ENCODE assay signal across 3 cellular contexts in genomic region chr21:43782741-43783700, GRCh38.
TF ChIP-seq lines count a peak whose summit lies in the region.

No MANE protein-coding gene starts in this region.

TF ChIP-seq in A549, 52 proteins besides CTCF, POLR2A, EP300 and RAD21:
- TF ChIP-seq CEBPB (IDR thresholded peaks at IDR 0.05) (peak in 1 of 2 experiments; percentile 25; a peak in 1 of 4 replicates), BHLHE40 (IDR thresholded peaks at IDR 0.05; ENCODE audit: low read depth, low read length) (no peak), MAFK (IDR thresholded peaks at IDR 0.05; ENCODE audit: partially characterized antibody) (peak; percentile 2), FOSL2 (IDR thresholded peaks at IDR 0.05) (no peak), FOSL2 (CRISPR knock-in tag; IDR thresholded peaks at IDR 0.05) (0 out of 2 replicates have a peak, but pooled peaks have one; percentile 25)

TF ChIP-seq in HepG2, 621 proteins besides CTCF, POLR2A, EP300 and RAD21 (continues in another document):
- TF ChIP-seq, protein P1, sequence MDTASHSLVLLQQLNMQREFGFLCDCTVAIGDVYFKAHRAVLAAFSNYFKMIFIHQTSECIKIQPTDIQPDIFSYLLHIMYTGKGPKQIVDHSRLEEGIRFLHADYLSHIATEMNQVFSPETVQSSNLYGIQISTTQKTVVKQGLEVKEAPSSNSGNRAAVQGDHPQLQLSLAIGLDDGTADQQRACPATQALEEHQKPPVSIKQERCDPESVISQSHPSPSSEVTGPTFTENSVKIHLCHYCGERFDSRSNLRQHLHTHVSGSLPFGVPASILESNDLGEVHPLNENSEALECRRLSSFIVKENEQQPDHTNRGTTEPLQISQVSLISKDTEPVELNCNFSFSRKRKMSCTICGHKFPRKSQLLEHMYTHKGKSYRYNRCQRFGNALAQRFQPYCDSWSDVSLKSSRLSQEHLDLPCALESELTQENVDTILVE (CRISPR knock-in tag; IDR thresholded peaks at IDR 0.05): peak; percentile 91
- TF ChIP-seq MTF1 (CRISPR knock-in tag; IDR thresholded peaks at IDR 0.05) (no peak), KLF13 (CRISPR knock-in tag; IDR thresholded peaks at IDR 0.05) (no peak), RXRA (CRISPR knock-in tag; IDR thresholded peaks at IDR 0.05) (peak; percentile 89), ZNF160 (CRISPR knock-in tag; IDR thresholded peaks at IDR 0.05) (no peak), U2AF2 (IDR thresholded peaks at IDR 0.05; ENCODE audit: low read depth, low read length) (no peak), EED (CRISPR knock-in tag; IDR thresholded peaks at IDR 0.05) (no peak), RXRB (CRISPR knock-in tag; IDR thresholded peaks at IDR 0.05; ENCODE audit: borderline replicate concordance) (peak; percentile 87), ZNF44 (CRISPR knock-in tag; IDR thresholded peaks at IDR 0.05) (no peak), NKX3-1 (CRISPR knock-in tag; IDR thresholded peaks at IDR 0.05) (no peak), STAG1 (CRISPR knock-in tag; IDR thresholded peaks at IDR 0.05) (no peak)
- TF ChIP-seq, protein P2, sequence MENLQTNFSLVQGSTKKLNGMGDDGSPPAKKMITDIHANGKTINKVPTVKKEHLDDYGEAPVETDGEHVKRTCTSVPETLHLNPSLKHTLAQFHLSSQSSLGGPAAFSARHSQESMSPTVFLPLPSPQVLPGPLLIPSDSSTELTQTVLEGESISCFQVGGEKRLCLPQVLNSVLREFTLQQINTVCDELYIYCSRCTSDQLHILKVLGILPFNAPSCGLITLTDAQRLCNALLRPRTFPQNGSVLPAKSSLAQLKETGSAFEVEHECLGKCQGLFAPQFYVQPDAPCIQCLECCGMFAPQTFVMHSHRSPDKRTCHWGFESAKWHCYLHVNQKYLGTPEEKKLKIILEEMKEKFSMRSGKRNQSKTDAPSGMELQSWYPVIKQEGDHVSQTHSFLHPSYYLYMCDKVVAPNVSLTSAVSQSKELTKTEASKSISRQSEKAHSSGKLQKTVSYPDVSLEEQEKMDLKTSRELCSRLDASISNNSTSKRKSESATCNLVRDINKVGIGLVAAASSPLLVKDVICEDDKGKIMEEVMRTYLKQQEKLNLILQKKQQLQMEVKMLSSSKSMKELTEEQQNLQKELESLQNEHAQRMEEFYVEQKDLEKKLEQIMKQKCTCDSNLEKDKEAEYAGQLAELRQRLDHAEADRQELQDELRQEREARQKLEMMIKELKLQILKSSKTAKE (CRISPR knock-in tag; IDR thresholded peaks at IDR 0.05; ENCODE audit: borderline replicate concordance): 0 out of 2 replicates have a peak, but pooled peaks have one; percentile 70
- TF ChIP-seq, protein P3, sequence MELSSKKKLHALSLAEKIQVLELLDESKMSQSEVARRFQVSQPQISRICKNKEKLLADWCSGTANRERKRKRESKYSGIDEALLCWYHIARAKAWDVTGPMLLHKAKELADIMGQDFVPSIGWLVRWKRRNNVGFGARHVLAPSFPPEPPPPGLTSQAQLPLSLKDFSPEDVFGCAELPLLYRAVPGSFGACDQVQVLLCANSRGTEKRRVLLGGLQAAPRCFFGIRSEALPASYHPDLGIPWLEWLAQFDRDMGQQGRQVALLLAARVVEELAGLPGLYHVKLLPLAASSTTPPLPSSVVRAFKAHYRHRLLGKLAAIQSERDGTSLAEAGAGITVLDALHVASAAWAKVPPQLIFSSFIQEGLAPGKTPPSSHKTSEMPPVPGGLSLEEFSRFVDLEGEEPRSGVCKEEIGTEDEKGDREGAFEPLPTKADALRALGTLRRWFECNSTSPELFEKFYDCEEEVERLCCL (CRISPR knock-in tag; IDR thresholded peaks at IDR 0.05; ENCODE audit: borderline replicate concordance): peak; percentile 61; the same call in 1 of the 2 replicates
- TF ChIP-seq, protein P4, sequence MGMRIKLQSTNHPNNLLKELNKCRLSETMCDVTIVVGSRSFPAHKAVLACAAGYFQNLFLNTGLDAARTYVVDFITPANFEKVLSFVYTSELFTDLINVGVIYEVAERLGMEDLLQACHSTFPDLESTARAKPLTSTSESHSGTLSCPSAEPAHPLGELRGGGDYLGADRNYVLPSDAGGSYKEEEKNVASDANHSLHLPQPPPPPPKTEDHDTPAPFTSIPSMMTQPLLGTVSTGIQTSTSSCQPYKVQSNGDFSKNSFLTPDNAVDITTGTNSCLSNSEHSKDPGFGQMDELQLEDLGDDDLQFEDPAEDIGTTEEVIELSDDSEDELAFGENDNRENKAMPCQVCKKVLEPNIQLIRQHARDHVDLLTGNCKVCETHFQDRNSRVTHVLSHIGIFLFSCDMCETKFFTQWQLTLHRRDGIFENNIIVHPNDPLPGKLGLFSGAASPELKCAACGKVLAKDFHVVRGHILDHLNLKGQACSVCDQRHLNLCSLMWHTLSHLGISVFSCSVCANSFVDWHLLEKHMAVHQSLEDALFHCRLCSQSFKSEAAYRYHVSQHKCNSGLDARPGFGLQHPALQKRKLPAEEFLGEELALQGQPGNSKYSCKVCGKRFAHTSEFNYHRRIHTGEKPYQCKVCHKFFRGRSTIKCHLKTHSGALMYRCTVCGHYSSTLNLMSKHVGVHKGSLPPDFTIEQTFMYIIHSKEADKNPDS (CRISPR knock-in tag; IDR thresholded peaks at IDR 0.05): peak; percentile 94
- TF ChIP-seq, protein P5, sequence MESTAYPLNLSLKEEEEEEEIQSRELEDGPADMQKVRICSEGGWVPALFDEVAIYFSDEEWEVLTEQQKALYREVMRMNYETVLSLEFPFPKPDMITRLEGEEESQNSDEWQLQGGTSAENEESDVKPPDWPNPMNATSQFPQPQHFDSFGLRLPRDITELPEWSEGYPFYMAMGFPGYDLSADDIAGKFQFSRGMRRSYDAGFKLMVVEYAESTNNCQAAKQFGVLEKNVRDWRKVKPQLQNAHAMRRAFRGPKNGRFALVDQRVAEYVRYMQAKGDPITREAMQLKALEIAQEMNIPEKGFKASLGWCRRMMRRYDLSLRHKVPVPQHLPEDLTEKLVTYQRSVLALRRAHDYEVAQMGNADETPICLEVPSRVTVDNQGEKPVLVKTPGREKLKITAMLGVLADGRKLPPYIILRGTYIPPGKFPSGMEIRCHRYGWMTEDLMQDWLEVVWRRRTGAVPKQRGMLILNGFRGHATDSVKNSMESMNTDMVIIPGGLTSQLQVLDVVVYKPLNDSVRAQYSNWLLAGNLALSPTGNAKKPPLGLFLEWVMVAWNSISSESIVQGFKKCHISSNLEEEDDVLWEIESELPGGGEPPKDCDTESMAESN (CRISPR knock-in tag; conservative IDR thresholded peaks at IDR 0.05): peak; percentile 71; the same call in 1 of the 2 replicates

TF ChIP-seq in SK-N-SH, 30 proteins besides CTCF, POLR2A, EP300 and RAD21:
- TF ChIP-seq TEAD4 (IDR thresholded peaks at IDR 0.05; ENCODE audit: borderline replicate concordance, insufficient read depth) (no peak), YY1 (IDR thresholded peaks at IDR 0.05; ENCODE audit: low read depth) (no peak), MEF2A (IDR thresholded peaks at IDR 0.05; ENCODE audit: borderline replicate concordance, low read depth) (no peak), FOSL2 (IDR thresholded peaks at IDR 0.05; ENCODE audit: borderline replicate concordance, low read depth) (no peak)
- TF ChIP-seq, protein P6, sequence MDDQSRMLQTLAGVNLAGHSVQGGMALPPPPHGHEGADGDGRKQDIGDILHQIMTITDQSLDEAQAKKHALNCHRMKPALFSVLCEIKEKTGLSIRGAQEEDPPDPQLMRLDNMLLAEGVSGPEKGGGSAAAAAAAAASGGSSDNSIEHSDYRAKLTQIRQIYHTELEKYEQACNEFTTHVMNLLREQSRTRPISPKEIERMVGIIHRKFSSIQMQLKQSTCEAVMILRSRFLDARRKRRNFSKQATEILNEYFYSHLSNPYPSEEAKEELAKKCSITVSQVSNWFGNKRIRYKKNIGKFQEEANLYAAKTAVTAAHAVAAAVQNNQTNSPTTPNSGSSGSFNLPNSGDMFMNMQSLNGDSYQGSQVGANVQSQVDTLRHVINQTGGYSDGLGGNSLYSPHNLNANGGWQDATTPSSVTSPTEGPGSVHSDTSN (IDR thresholded peaks at IDR 0.05): no peak
